Comparison of ENCODE assay signal across 8 cellular contexts in the genomic region with DNA sequence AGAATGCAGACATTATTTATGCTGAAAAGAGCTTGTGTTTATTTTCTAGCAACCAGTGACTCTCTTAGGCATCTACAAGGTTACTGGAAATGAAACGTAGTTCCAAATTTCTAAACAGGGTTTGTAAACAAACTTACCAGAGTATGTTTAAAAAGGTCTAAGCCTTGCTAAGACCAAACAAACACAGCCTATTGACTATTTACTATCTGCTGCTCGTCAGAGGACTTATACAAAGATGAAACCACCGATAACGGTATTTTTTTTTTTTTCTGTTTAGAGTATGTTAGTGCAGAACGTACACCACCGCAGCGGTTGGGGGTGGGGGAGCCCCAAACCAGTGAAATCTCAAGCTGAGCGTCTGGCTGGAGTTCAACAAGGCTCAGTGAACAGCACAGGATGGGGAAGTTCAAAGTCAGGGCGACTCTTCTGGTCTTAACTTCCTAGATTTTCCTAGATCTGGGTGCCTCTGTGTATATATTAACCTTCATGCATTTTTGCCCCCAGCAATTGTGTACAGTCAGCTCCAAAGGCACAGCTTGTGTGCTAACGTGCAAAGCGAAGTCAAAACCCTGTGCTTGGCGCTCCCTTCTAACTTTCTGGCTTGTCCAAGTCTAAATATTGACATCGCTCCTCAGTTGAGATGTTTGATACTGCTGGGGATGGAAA. TPM values are rescaled to one million over a fixed set of nuclear protein-coding genes. Genes with fewer than 3 reads are reported as not detected.
A peak's percentile ranks its signal among the peaks of the same experiment; 100 is the strongest.
DNase-seq lines count a peak whose midpoint lies in the region; ATAC-seq and TF ChIP-seq lines count a peak whose summit lies in the region.

No MANE protein-coding gene starts in this region.

- H3K27me3 ChIP-seq in endodermal cell (ENCODE audit: control insufficient read depth, insufficient read depth, low read length, poor library complexity, severe bottlenecking): peaks cover 7% of the 10 kb centered on the region
- H3K27me3 ChIP-seq in mononuclear cell (ENCODE audit: insufficient read depth, low read length): peaks cover 10% of the 10 kb centered on the region
- no peaks in the 10 kb centered on the region for H3K27me3 ChIP-seq in upper lobe of right lung

- H3K36me3 ChIP-seq in endodermal cell (ENCODE audit: control insufficient read depth, insufficient read depth, low read length) (no peaks in the 10 kb centered on the region), upper lobe of right lung (no peaks in the 10 kb centered on the region)

- H3K27ac Mint-ChIP-seq in T-cell: no peak overlapping the region
- H3K27ac Mint-ChIP-seq in endodermal cell: no peak overlapping the region

- H3K4me1 ChIP-seq in endodermal cell (ENCODE audit: control insufficient read depth, insufficient read depth, low read length) (peaks cover 5% of the 10 kb centered on the region), mononuclear cell (ENCODE audit: insufficient read depth, low read length) (peaks cover 21% of the 10 kb centered on the region), upper lobe of right lung (peaks cover 14% of the 10 kb centered on the region)

- no peaks in the 10 kb centered on the region for H3K9me3 ChIP-seq in endodermal cell (ENCODE audit: control insufficient read depth, low read length)
- no peaks in the 10 kb centered on the region for H3K9me3 ChIP-seq in mononuclear cell (ENCODE audit: low read depth, low read length)
- no peaks in the 10 kb centered on the region for H3K9me3 ChIP-seq in upper lobe of right lung

- H3K36me3 Mint-ChIP-seq in T-cell: no peaks in the 10 kb centered on the region
- H3K36me3 Mint-ChIP-seq in endodermal cell (ENCODE audit: low read depth): no peaks in the 10 kb centered on the region

- H3K4me3 ChIP-seq in endodermal cell (ENCODE audit: low read length): peak overlapping the region; percentile 80
- H3K4me3 ChIP-seq in mononuclear cell (ENCODE audit: low read length): peak overlapping the region; percentile 42
- peak overlapping the region; percentile 84 for H3K4me3 ChIP-seq in upper lobe of right lung

- POLR2A ChIA-PET in T-cell (lab: Charles Lee): no interaction called here

- no peaks in the 10 kb centered on the region for H3K9me3 Mint-ChIP-seq in T-cell
- no peaks in the 10 kb centered on the region for H3K9me3 Mint-ChIP-seq in endodermal cell

- H3K4me3 Mint-ChIP-seq in T-cell (peak overlapping the region; percentile 47 to 55 (median 47)), endodermal cell (peak overlapping the region; percentile 76)

- ATAC-seq in HG02938 (IDR thresholded peaks at IDR 0.05; ENCODE audit: unreplicated experiment) (peak; percentile 55), T-cell (replicated peaks in 1 of 4) (peak in 2 of 4 experiments; percentile 11 to 62), upper lobe of right lung (peak; percentile 14)

- 65 to 70% methylated on average over 6 to 13 of the region's 13 CpGs for WGBS in endodermal cell (ENCODE audit: insufficient coverage in 1 of 2, insufficient read length in 1 of 2), 2 experiments

- CTCF ChIA-PET in T-cell (lab: Charles Lee): interaction anchor here in 1 of 2 donors (0.7 kb wide), 1 partner anchor 472 kb away, joined by 6 read pairs; no protein-coding TSS in a partner anchor

- no peak for TF ChIP-seq CTCF in endodermal cell (conservative IDR thresholded peaks at IDR 0.05)
- TF ChIP-seq CTCF in upper lobe of right lung (IDR thresholded peaks at IDR 0.05): no peak

- peak; percentile 17 for DNase-seq in activated gamma-delta T cell treated with Interleukin-2 at 50 U/mL for 16 hours
- no peak for DNase-seq in activated gamma-delta T cell (lab: John Stamatoyannopoulos, UW)
- DNase-seq in T-cell: peak in 10 of 34 experiments; percentile 5 to 30 (median 11)
- no peak for DNase-seq in endodermal cell
- DNase-seq in upper lobe of right lung: peak; percentile 70
- DNase-seq in NCI-H2081 treated with DMSO at 0.1 percent for 48 hours (lab: John Stamatoyannopoulos, UW): no peak

- peak overlapping the region; percentile 87 for H3K9ac ChIP-seq in endodermal cell (ENCODE audit: extremely low read depth, low read length, poor library complexity, severe bottlenecking)

- H3K27me3 Mint-ChIP-seq in T-cell (peaks cover 48 to 54% of the 10 kb centered on the region in 2 donors), endodermal cell (ENCODE audit: insufficient read depth) (peaks cover 22% of the 10 kb centered on the region)

- intact Hi-C loops in upper lobe of right lung (cut with DNase I): no loop called here

- H3K27ac ChIP-seq in endodermal cell (ENCODE audit: low read depth, low read length) (peak overlapping the region; percentile 97), upper lobe of right lung (peak overlapping the region; percentile 97)

- H3K4me1 Mint-ChIP-seq in T-cell (peaks cover 12 to 13% (median 12%) of the 10 kb centered on the region in 3 donors), endodermal cell (peaks cover 7% of the 10 kb centered on the region)

RNA-seq across cellular contexts. Expression of gene RHOBTB1, which starts 1.2 kb away (rescaled TPM):
- under 1 TPM in 4 of 5 donors, not detected in 1; 0.09 to 0.75 (median 0.34) TPM for total RNA-seq in T-cell
- 1 to 10 TPM; 6.6 to 6.8 TPM for total RNA-seq in endodermal cell
- polyA plus RNA-seq in endodermal cell (2013, experiment 1 of 2): 16.6 TPM
- 17.3 TPM for polyA plus RNA-seq in endodermal cell (2013, experiment 2 of 2)
- total RNA-seq in mononuclear cell: 4.1 TPM
- 14.5 TPM for total RNA-seq in upper lobe of right lung

Comparison
In these comparisons a context has a peak if more than half of its experiments do, and no peak if none do; other contexts are left out.
1. DNase-seq: peak in activated gamma-delta T cell treated with Interleukin-2 at 50 U/mL for 16 hours (single experiment) and upper lobe of right lung (single experiment); none in activated gamma-delta T cell (single experiment), endodermal cell (single experiment) and NCI-H2081 treated with DMSO at 0.1 percent for 48 hours (single experiment).
2. Peak in every context shown above with its lines, with median percentiles within 50 percentile points of each other: H3K4me3 ChIP-seq.